ENCODE assay signal across 8 cellular contexts in genomic region chr2:100104718-100105677, GRCh38. TPM values are rescaled to one million over a fixed set of nuclear protein-coding genes. Genes with fewer than 3 reads are reported as not detected.
A peak's percentile ranks its signal among the peaks of the same experiment; 100 is the strongest.
DNase-seq lines count a peak whose midpoint lies in the region; ATAC-seq and TF ChIP-seq lines count a peak whose summit lies in the region.

No MANE protein-coding gene starts in this region.

- H3K36me3 Mint-ChIP-seq in activated CD4-positive, alpha-beta T cell treated with anti-CD3 and anti-CD28 coated beads, Interleukin-2, amount 10 ng/mL, durations not matched to agents 7 days and 5 days (ENCODE audit: low read depth): peaks cover 5% of the 10 kb centered on the region
- no peaks in the 10 kb centered on the region for H3K36me3 Mint-ChIP-seq in neural progenitor cell

- peaks cover 24% of the 10 kb centered on the region for H3K27me3 Mint-ChIP-seq in activated CD4-positive, alpha-beta T cell treated with anti-CD3 and anti-CD28 coated beads, Interleukin-2, amount 10 ng/mL, durations not matched to agents 7 days and 5 days
- H3K27me3 Mint-ChIP-seq in neural progenitor cell (ENCODE audit: insufficient read depth, low read depth): peaks cover 15% of the 10 kb centered on the region

- H3K9ac ChIP-seq in GM23248: peak overlapping the region; percentile 14; the same call in 1 of the 2 replicates
- no peak overlapping the region for H3K9ac ChIP-seq in neural progenitor cell

- H3K4me1 ChIP-seq in GM23248 (ENCODE audit: insufficient read depth) (0 out of 2 replicates have a peak, but pooled peaks cover 4% of the 10 kb centered on the region), neural progenitor cell (peaks cover 26% of the 10 kb centered on the region)

- H3K79me2 ChIP-seq in GM23248 (ENCODE audit: insufficient read depth) (no peaks in the 10 kb centered on the region), neural progenitor cell (ENCODE audit: low read depth) (no peaks in the 10 kb centered on the region)

- H3F3A ChIP-seq in GM23248 (ENCODE audit: insufficient read depth) (no peaks in the 10 kb centered on the region), neural progenitor cell (ENCODE audit: low read depth) (peaks cover 21% of the 10 kb centered on the region)

- no peaks in the 10 kb centered on the region for H3K36me3 ChIP-seq in GM23248 (ENCODE audit: low read depth)
- H3K36me3 ChIP-seq in neural progenitor cell: no peaks in the 10 kb centered on the region

- TF ChIP-seq CTCF in AG04450 (IDR thresholded peaks at IDR 0.05; ENCODE audit: low read depth, low read length) (no peak), fibroblast of the aortic adventitia (IDR thresholded peaks at IDR 0.05; ENCODE audit: insufficient read depth, low read length) (no peak), neural progenitor cell (IDR thresholded peaks at IDR 0.05) (no peak)

- no peaks in the 10 kb centered on the region for H3K9me2 ChIP-seq in GM23248 (ENCODE audit: insufficient read depth)

- in situ Hi-C loops in GM23248 (cut with MboI): no loop called here

- ATAC-seq in HG03571 (IDR thresholded peaks at IDR 0.05; ENCODE audit: unreplicated experiment) (no peak), HG02642 (IDR thresholded peaks at IDR 0.05; ENCODE audit: poor library complexity, unreplicated experiment) (no peak)

- H2AFZ ChIP-seq in GM23248 (peak overlapping the region; percentile 79), neural progenitor cell (replicated peaks) (peak overlapping the region; percentile 92)

- H3K4me2 ChIP-seq in GM23248 (ENCODE audit: unreplicated experiment) (peak overlapping the region; percentile 79), neural progenitor cell (peak overlapping the region; percentile 95)

- H3K27ac Mint-ChIP-seq in activated CD4-positive, alpha-beta T cell treated with anti-CD3 and anti-CD28 coated beads, Interleukin-2, amount 10 ng/mL, durations not matched to agents 7 days and 5 days: peak overlapping the region; percentile 7
- H3K27ac Mint-ChIP-seq in neural progenitor cell: peak overlapping the region; percentile 68

- peaks cover 8% of the 10 kb centered on the region for H3K4me1 Mint-ChIP-seq in activated CD4-positive, alpha-beta T cell treated with anti-CD3 and anti-CD28 coated beads, Interleukin-2, amount 10 ng/mL, durations not matched to agents 7 days and 5 days
- peaks cover 42% of the 10 kb centered on the region for H3K4me1 Mint-ChIP-seq in neural progenitor cell

- H4K20me1 ChIP-seq in GM23248 (ENCODE audit: insufficient read depth) (no peaks in the 10 kb centered on the region), neural progenitor cell (ENCODE audit: low read depth) (peaks cover 14% of the 10 kb centered on the region)

- DNase-seq in AG04450 (ENCODE audit: low read depth, low spot score): no peak
- peak; percentile 52 for DNase-seq in GM23248
- DNase-seq in activated CD4-positive, alpha-beta T cell treated with anti-CD3 and anti-CD28 coated beads, Interleukin-2, amount 10 ng/mL, durations not matched to agents 7 days and 5 days: no peak
- no peak for DNase-seq in fibroblast of the aortic adventitia (ENCODE audit: low read depth)
- DNase-seq in neural progenitor cell (ENCODE audit: low spot score): peak; percentile 85
- no peak for DNase-seq in RKO (ENCODE audit: low spot score)

- no peaks in the 10 kb centered on the region for H3K9me3 Mint-ChIP-seq in activated CD4-positive, alpha-beta T cell treated with anti-CD3 and anti-CD28 coated beads, Interleukin-2, amount 10 ng/mL, durations not matched to agents 7 days and 5 days
- no peaks in the 10 kb centered on the region for H3K9me3 Mint-ChIP-seq in neural progenitor cell

- no peaks in the 10 kb centered on the region for H3K9me3 ChIP-seq in AG04450 (ENCODE audit: control insufficient read depth, insufficient read depth, low read length)
- no peaks in the 10 kb centered on the region for H3K9me3 ChIP-seq in GM23248 (ENCODE audit: low read depth)
- H3K9me3 ChIP-seq in neural progenitor cell (ENCODE audit: low read depth): no peaks in the 10 kb centered on the region

- peak overlapping the region; percentile 69 for H3K4me3 ChIP-seq in AG04450 (ENCODE audit: low read depth, low read length)
- H3K4me3 ChIP-seq in GM23248: peak overlapping the region; percentile 63
- peak overlapping the region; percentile 37 for H3K4me3 ChIP-seq in fibroblast of the aortic adventitia (ENCODE audit: low read depth, low read length)
- peak overlapping the region; percentile 62 for H3K4me3 ChIP-seq in neural progenitor cell

- H3K4me3 Mint-ChIP-seq in activated CD4-positive, alpha-beta T cell treated with anti-CD3 and anti-CD28 coated beads, Interleukin-2, amount 10 ng/mL, durations not matched to agents 7 days and 5 days: peak overlapping the region; percentile 75
- peak overlapping the region; percentile 88 for H3K4me3 Mint-ChIP-seq in neural progenitor cell

- 5% methylated on average over 31 to 61 of the region's 119 CpGs for WGBS in GM23248 (ENCODE audit: low coverage in 1 of 2, low lambda C conversion rate in 2 of 2, missing lambda C conversion rate in 2 of 2), 2 experiments

- H3K27ac ChIP-seq in AG04450 (ENCODE audit: low read depth, low read length) (no peak overlapping the region), GM23248 (no peak overlapping the region), neural progenitor cell (no peak overlapping the region)

- H3K27me3 ChIP-seq in AG04450 (ENCODE audit: control insufficient read depth, insufficient read depth, low read length) (no peaks in the 10 kb centered on the region), GM23248 (replicated peaks; ENCODE audit: insufficient read depth) (peaks cover 43% of the 10 kb centered on the region), neural progenitor cell (peaks cover 83% of the 10 kb centered on the region)

- POLR2A ChIA-PET in AG04450 (lab: Yijun Ruan, JAX): no interaction called here
- POLR2A ChIA-PET in activated CD4-positive, alpha-beta T cell treated with anti-CD3 and anti-CD28 coated beads, Interleukin-2, amount 10 ng/mL, durations not matched to agents 7 days and 5 days (lab: Charles Lee): no interaction called here

- CTCF ChIA-PET in AG04450 (lab: Charles Lee): no interaction called here
- CTCF ChIA-PET in activated CD4-positive, alpha-beta T cell treated with anti-CD3 and anti-CD28 coated beads, Interleukin-2, amount 10 ng/mL, durations not matched to agents 7 days and 5 days (lab: Charles Lee): interaction anchor here (0.7 to 1.4 kb wide), 3 partner anchors 9 to 302 kb away, joined by 3 to 4 read pairs (median 3); no protein-coding TSS in a partner anchor

RNA-seq across cellular contexts. Expression of gene AFF3, which starts 37.4 kb away (rescaled TPM):
- polyA plus RNA-seq in AG04450 (2011; rRNA removed) (17.9 and 21.8 TPM in 2 replicates), GM23248 (2016; fragmentation: Nextera tagmentation; extraction: Ambion mirVana) (0.56 and 0.75 TPM in 2 replicates)
- 56.8 and 63.4 TPM in 2 replicates for polyA minus RNA-seq in AG04450 (2011; rRNA and poly(A)+ RNA removed)
- total RNA-seq in GM23248 (2014; rRNA removed; shearing (Covaris generic)): 0.76 and 0.86 TPM in 2 replicates
- total RNA-seq in activated CD4-positive, alpha-beta T cell treated with anti-CD3 and anti-CD28 coated beads, Interleukin-2, amount 10 ng/mL, durations not matched to agents 7 days and 5 days: 10 to 100 TPM in 1 of 2 experiments, 1 to 10 TPM in 1; 7.4 to 13.0 TPM
- total RNA-seq in fibroblast of the aortic adventitia (ENCODE audit: low replicate concordance) (4.2 TPM in 1 of 2 replicates, not detected in the other), neural progenitor cell (ENCODE audit: low replicate concordance) (0.26 and 0.56 TPM in 2 replicates)

Comparison
In these comparisons a context has a peak if more than half of its experiments do, and no peak if none do; other contexts are left out.
1. DNase-seq: peak in GM23248 (single experiment) and neural progenitor cell (single experiment); none in AG04450 (single experiment), activated CD4-positive, alpha-beta T cell treated with anti-CD3 and anti-CD28 coated beads, Interleukin-2, amount 10 ng/mL, durations not matched to agents 7 days and 5 days (single experiment), fibroblast of the aortic adventitia (single experiment) and RKO (single experiment).
2. Peak in every context shown above with its lines, with median percentiles within 50 percentile points of each other: H3K4me3 ChIP-seq.